1 cellular context compared by ENCODE assay signal in the genomic region with DNA sequence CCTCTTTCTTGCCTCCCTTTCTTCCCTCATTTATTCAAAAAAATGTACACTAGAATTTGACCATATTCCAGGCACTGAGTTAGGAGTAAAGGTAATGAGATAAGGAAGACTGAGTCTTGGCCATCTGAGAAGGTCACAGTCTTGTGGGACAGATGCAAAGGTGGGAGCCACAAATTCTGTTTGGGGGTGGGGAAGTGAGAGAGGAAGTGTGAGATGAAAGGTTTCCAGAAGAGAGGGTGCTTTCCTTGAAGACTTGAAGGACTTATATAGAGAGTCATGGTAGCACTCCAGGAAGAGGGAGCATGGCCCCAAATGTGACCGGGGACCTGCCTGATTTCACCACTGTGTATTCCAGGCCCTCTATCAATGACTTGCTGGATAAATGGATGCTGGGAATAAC.
TF ChIP-seq lines count a peak whose summit lies in the region.

No MANE protein-coding gene starts in this region.

TF ChIP-seq in GM12878, 131 proteins besides CTCF, POLR2A, EP300 and RAD21 (continued from another document):
- TF ChIP-seq, protein P1, sequence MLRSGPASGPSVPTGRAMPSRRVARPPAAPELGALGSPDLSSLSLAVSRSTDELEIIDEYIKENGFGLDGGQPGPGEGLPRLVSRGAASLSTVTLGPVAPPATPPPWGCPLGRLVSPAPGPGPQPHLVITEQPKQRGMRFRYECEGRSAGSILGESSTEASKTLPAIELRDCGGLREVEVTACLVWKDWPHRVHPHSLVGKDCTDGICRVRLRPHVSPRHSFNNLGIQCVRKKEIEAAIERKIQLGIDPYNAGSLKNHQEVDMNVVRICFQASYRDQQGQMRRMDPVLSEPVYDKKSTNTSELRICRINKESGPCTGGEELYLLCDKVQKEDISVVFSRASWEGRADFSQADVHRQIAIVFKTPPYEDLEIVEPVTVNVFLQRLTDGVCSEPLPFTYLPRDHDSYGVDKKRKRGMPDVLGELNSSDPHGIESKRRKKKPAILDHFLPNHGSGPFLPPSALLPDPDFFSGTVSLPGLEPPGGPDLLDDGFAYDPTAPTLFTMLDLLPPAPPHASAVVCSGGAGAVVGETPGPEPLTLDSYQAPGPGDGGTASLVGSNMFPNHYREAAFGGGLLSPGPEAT (IDR thresholded peaks at IDR 0.05; ENCODE audit: low read depth): 0 out of 2 replicates have a peak, but pooled peaks have one; percentile 27
